In genomic region chr3:47475570-47476329, GRCh38 we compare ENCODE assay signal across 8 cellular contexts. TPM values are rescaled to one million over a fixed set of nuclear protein-coding genes. Genes with fewer than 3 reads are reported as not detected.
DNase-seq lines count a peak whose midpoint lies in the region; ATAC-seq lines count a peak whose summit lies in the region.

Gene SCAP (minus strand): TSS chr3:47475941. CDS start chr3:47442993, 32,948 bp downstream.

- no peaks in the 10 kb centered on the region for H3K27me3 Mint-ChIP-seq in activated T-helper 1 cell treated with anti-CD3 and anti-CD28 coated beads, Interleukin-12 subunit alpha, Interleukin-12 subunit beta, Interleukin-2, Interleukin-4 antibody, amounts not matched to agents 30 ng/mL and 10 ng/mL and 1 ng/mL, durations not matched to agents 14 hours and 24 hours and 36 hours (ENCODE audit: insufficient read depth)
- H3K27me3 Mint-ChIP-seq in naive thymus-derived CD4-positive, alpha-beta T cell = no peaks in the 10 kb centered on the region
- H3K27me3 Mint-ChIP-seq in stimulated activated memory B cell treated with anti-CD40 and anti-IgM and Interleukin-4, amounts not matched to agents 10 μg/mL and 1 μg/mL and 100 μg/mL, for 72 hours = no peaks in the 10 kb centered on the region

- intact Hi-C loops in activated T-helper 1 cell treated with anti-CD3 and anti-CD28 coated beads, Interleukin-12 subunit alpha, Interleukin-12 subunit beta, Interleukin-2, Interleukin-4 antibody, amounts not matched to agents 30 ng/mL and 10 ng/mL and 1 ng/mL, durations not matched to agents 14 hours and 24 hours and 36 hours (cut with micrococcal nuclease) = loop anchor here (1.0 to 2.0 kb wide), 7 partner anchors 9 to 499 kb away; partner anchors contain the start of genes CCDC12, ELP6, KIF9 and KLHL18
- intact Hi-C loops in naive thymus-derived CD4-positive, alpha-beta T cell (cut with micrococcal nuclease) = loop anchor here (1.0 to 10.0 kb wide), 16 partner anchors 9 to 768 kb away; partner anchors contain the start of genes ELP6 (in 2 of the 2), SETD2 (in 2 of the 2), SMARCC1 (in 2 of the 2) and CDC25A (in 1 of the 2)

- peak within 1 kb of the TSS; percentile 90 for H3K27ac ChIP-seq in naive thymus-derived CD4-positive, alpha-beta T cell (ENCODE audit: low read depth, low read length)

- POLR2A ChIA-PET in naive thymus-derived CD4-positive, alpha-beta T cell (lab: Charles Lee) = interaction anchor here (0.7 to 2.9 kb wide), 9 partner anchors 9 to 1953 kb away, joined by 3 to 21 read pairs (median 3); partner anchors contain the start of genes ELP6, NICN1 and SMARCC1

- H3K27ac Mint-ChIP-seq in activated T-helper 1 cell treated with anti-CD3 and anti-CD28 coated beads, Interleukin-12 subunit alpha, Interleukin-12 subunit beta, Interleukin-2, Interleukin-4 antibody, amounts not matched to agents 30 ng/mL and 10 ng/mL and 1 ng/mL, durations not matched to agents 14 hours and 24 hours and 36 hours = peak within 1 kb of the TSS; percentile 93
- H3K27ac Mint-ChIP-seq in naive thymus-derived CD4-positive, alpha-beta T cell = peak within 1 kb of the TSS; percentile 86 to 96 (median 93)
- peak within 1 kb of the TSS; percentile 86 for H3K27ac Mint-ChIP-seq in stimulated activated memory B cell treated with anti-CD40 and anti-IgM and Interleukin-4, amounts not matched to agents 10 μg/mL and 1 μg/mL and 100 μg/mL, for 72 hours

- no peaks in the 10 kb centered on the region for H3K9me3 ChIP-seq in naive thymus-derived CD4-positive, alpha-beta T cell (ENCODE audit: control insufficient read depth in 2 of 3, low read length in 3 of 3)

- peak within 1 kb of the TSS; percentile 69 for H3K4me3 ChIP-seq in naive thymus-derived CD4-positive, alpha-beta T cell (ENCODE audit: low read length)

- no peaks in the 10 kb centered on the region for H3K9me3 Mint-ChIP-seq in activated T-helper 1 cell treated with anti-CD3 and anti-CD28 coated beads, Interleukin-12 subunit alpha, Interleukin-12 subunit beta, Interleukin-2, Interleukin-4 antibody, amounts not matched to agents 30 ng/mL and 10 ng/mL and 1 ng/mL, durations not matched to agents 14 hours and 24 hours and 36 hours
- H3K9me3 Mint-ChIP-seq in naive thymus-derived CD4-positive, alpha-beta T cell = no peaks in the 10 kb centered on the region
- H3K9me3 Mint-ChIP-seq in stimulated activated memory B cell treated with anti-CD40 and anti-IgM and Interleukin-4, amounts not matched to agents 10 μg/mL and 1 μg/mL and 100 μg/mL, for 72 hours = no peaks in the 10 kb centered on the region

- no peaks in the 10 kb centered on the region for H3K36me3 ChIP-seq in naive thymus-derived CD4-positive, alpha-beta T cell (ENCODE audit: control insufficient read depth in 2 of 3, insufficient read depth in 3 of 3, low read length in 3 of 3)

- peak within 1 kb of the TSS; percentile 92 for H3K4me3 Mint-ChIP-seq in activated T-helper 1 cell treated with anti-CD3 and anti-CD28 coated beads, Interleukin-12 subunit alpha, Interleukin-12 subunit beta, Interleukin-2, Interleukin-4 antibody, amounts not matched to agents 30 ng/mL and 10 ng/mL and 1 ng/mL, durations not matched to agents 14 hours and 24 hours and 36 hours
- peak within 1 kb of the TSS; percentile 89 to 98 (median 93) for H3K4me3 Mint-ChIP-seq in naive thymus-derived CD4-positive, alpha-beta T cell
- H3K4me3 Mint-ChIP-seq in stimulated activated memory B cell treated with anti-CD40 and anti-IgM and Interleukin-4, amounts not matched to agents 10 μg/mL and 1 μg/mL and 100 μg/mL, for 72 hours = peak within 1 kb of the TSS; percentile 96

- DNase-seq in Daoy (ENCODE audit: low read depth) (peak; percentile 88), KG1 (lab: John Stamatoyannopoulos, UW) (peak; percentile 79), RPMI7951 (ENCODE audit: low read depth) (peak; percentile 80), fibroblast of gingiva (ENCODE audit: low read depth) (peak; percentile 87)
- peak; percentile 95 for DNase-seq in activated T-helper 1 cell treated with anti-CD3 and anti-CD28 coated beads, Interleukin-12 subunit alpha, Interleukin-12 subunit beta, Interleukin-2, Interleukin-4 antibody, amounts not matched to agents 30 ng/mL and 10 ng/mL and 1 ng/mL, durations not matched to agents 14 hours and 24 hours and 36 hours (ENCODE audit: low spot score)
- peak; percentile 93 to 99 (median 95) for DNase-seq in naive thymus-derived CD4-positive, alpha-beta T cell

- H3K27me3 ChIP-seq in naive thymus-derived CD4-positive, alpha-beta T cell (ENCODE audit: control insufficient read depth in 2 of 2, insufficient read depth in 2 of 2, low read length in 2 of 2) = no peaks in the 10 kb centered on the region

- H3K36me3 Mint-ChIP-seq in activated T-helper 1 cell treated with anti-CD3 and anti-CD28 coated beads, Interleukin-12 subunit alpha, Interleukin-12 subunit beta, Interleukin-2, Interleukin-4 antibody, amounts not matched to agents 30 ng/mL and 10 ng/mL and 1 ng/mL, durations not matched to agents 14 hours and 24 hours and 36 hours (ENCODE audit: low read depth) = peaks cover 5% of the 10 kb centered on the region
- H3K36me3 Mint-ChIP-seq in naive thymus-derived CD4-positive, alpha-beta T cell = peaks cover 0 to 6% (median 0%) of the 10 kb centered on the region in 5 donors
- no peaks in the 10 kb centered on the region for H3K36me3 Mint-ChIP-seq in stimulated activated memory B cell treated with anti-CD40 and anti-IgM and Interleukin-4, amounts not matched to agents 10 μg/mL and 1 μg/mL and 100 μg/mL, for 72 hours

- CTCF ChIA-PET in naive thymus-derived CD4-positive, alpha-beta T cell (lab: Charles Lee) = interaction anchor here (0.6 to 3.6 kb wide), 4 partner anchors 36 to 1080 kb away, joined by 3 to 38 read pairs (median 3); no protein-coding TSS in a partner anchor

- H3K4me1 Mint-ChIP-seq in activated T-helper 1 cell treated with anti-CD3 and anti-CD28 coated beads, Interleukin-12 subunit alpha, Interleukin-12 subunit beta, Interleukin-2, Interleukin-4 antibody, amounts not matched to agents 30 ng/mL and 10 ng/mL and 1 ng/mL, durations not matched to agents 14 hours and 24 hours and 36 hours (ENCODE audit: low read depth) = peaks cover 26% of the 10 kb centered on the region
- H3K4me1 Mint-ChIP-seq in naive thymus-derived CD4-positive, alpha-beta T cell = peaks cover 20 to 54% (median 36%) of the 10 kb centered on the region in 7 donors
- peaks cover 35% of the 10 kb centered on the region for H3K4me1 Mint-ChIP-seq in stimulated activated memory B cell treated with anti-CD40 and anti-IgM and Interleukin-4, amounts not matched to agents 10 μg/mL and 1 μg/mL and 100 μg/mL, for 72 hours

- peak; percentile 90 for ATAC-seq in GM21737 (IDR thresholded peaks at IDR 0.05; ENCODE audit: unreplicated experiment)
- peak; percentile 97 for ATAC-seq in naive thymus-derived CD4-positive, alpha-beta T cell
- ATAC-seq in stimulated activated memory B cell treated with anti-CD40 and anti-IgM and Interleukin-4, amounts not matched to agents 10 μg/mL and 1 μg/mL and 100 μg/mL, for 72 hours = peak; percentile 98

- H3K4me1 ChIP-seq in naive thymus-derived CD4-positive, alpha-beta T cell (ENCODE audit: control insufficient read depth in 2 of 2, insufficient read depth in 2 of 2, low read length in 2 of 2) = peaks cover 19 to 20% of the 10 kb centered on the region in 2 donors

RNA-seq across cellular contexts. Expression of gene SCAP, which starts in this region (rescaled TPM):
- 32.6 and 33.5 TPM in 2 replicates for total RNA-seq in Daoy (2014; rRNA removed; shearing (Covaris generic))
- 37.4 and 44.1 TPM in 2 replicates for total RNA-seq in RPMI7951 (2014; rRNA removed; shearing (Covaris generic))
- total RNA-seq in activated T-helper 1 cell treated with anti-CD3 and anti-CD28 coated beads, Interleukin-12 subunit alpha, Interleukin-12 subunit beta, Interleukin-2, Interleukin-4 antibody, amounts not matched to agents 30 ng/mL and 10 ng/mL and 1 ng/mL, durations not matched to agents 14 hours and 24 hours and 36 hours = 86.3 and 91.2 TPM in 2 replicates
- 10 to 100 TPM; 80.6 to 95.4 (median 92.9) TPM for total RNA-seq in naive thymus-derived CD4-positive, alpha-beta T cell
- polyA plus RNA-seq in naive thymus-derived CD4-positive, alpha-beta T cell = 10 to 100 TPM; 34.5 to 70.6 TPM

Comparison
In these comparisons a context has a peak if more than half of its experiments do, and no peak if none do; other contexts are left out.
1. Peak in every context shown above with its lines: DNase-seq, ATAC-seq, H3K4me3 ChIP-seq and H3K27ac ChIP-seq.